In the genomic region with DNA sequence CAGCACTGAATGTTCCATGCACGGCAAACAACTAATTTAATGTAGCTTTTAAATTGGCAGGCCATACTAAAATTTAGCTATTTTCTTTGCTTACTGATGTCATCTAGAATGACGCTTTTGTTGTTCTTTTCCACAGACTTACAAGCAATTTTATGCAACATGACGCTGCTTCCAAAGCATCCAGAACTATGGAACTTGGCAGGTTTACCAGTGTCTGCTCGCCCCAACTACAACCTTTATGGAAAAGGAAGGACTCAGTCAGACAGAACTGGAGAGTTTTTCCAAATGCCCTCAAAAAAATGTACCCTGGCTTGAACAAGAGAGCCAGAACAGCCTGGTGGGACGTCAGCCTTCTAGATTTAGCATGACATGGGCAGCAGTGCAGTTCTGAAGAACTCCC, we compare ENCODE assay signal across 21 cellular contexts.
"Had no signal": no experiment of that assay in that cellular context is flagged by ENCODE, and none has a peak within 500 bp of the region (broad histone marks: within the 10 kb centered on the region; RNA-seq: fewer than 3 reads in every experiment).

No MANE protein-coding gene starts in this region.

- H3K4me1 ChIP-seq: body of pancreas had no signal

- H3K4me3 ChIP-seq: body of pancreas, dorsolateral prefrontal cortex, tibial artery had no signal

- H3K27me3 ChIP-seq: body of pancreas, tibial artery had no signal

- H3K36me3 ChIP-seq: tibial artery had no signal

- H3K27ac ChIP-seq: body of pancreas, dorsolateral prefrontal cortex, epithelial cell of prostate, tibial artery, VCaP had no signal

- ATAC-seq: body of pancreas had no signal

- H3K9me3 ChIP-seq: body of pancreas, tibial artery had no signal

- DNase-seq: activated CD4-positive, alpha-beta T cell treated with anti-CD3 and anti-CD28 coated beads, Interleukin-2, amount 50 U/mL, for 1 hour; activated CD4-positive, CD25-positive, alpha-beta regulatory T cell treated with anti-CD3 and anti-CD28 coated beads, Interleukin-2, amount 50 U/mL, for 72 hours; activated CD8-positive, alpha-beta memory T cell treated with anti-CD3 and anti-CD28 coated beads for 24 hours; activated CD8-positive, alpha-beta memory T cell treated with anti-CD3 and anti-CD28 coated beads, Interleukin-2, amount 50 U/mL, for 48 hours; activated effector memory CD4-positive, alpha-beta T cell treated with anti-CD3 and anti-CD28 coated beads, Interleukin-2, amount 50 U/mL, for 16 hours; activated naive CD4-positive, alpha-beta T cell treated with anti-CD3 and anti-CD28 coated beads, Interleukin-2, amount 50 U/mL, for 16 hours; activated T-cell treated with anti-CD3 and anti-CD28 coated beads, Interleukin-2, amount 50 U/mL, for 48 hours; body of pancreas; dorsolateral prefrontal cortex; hippocampal formation; islet precursor cell; nephron progenitor cell; occipital lobe; retina; stimulated activated CD4-positive, alpha-beta T cell treated with anti-CD3 and anti-CD28 coated beads, Interleukin-12 subunit alpha, Interleukin-12 subunit beta, amount 100 ng/mL, for 4 hours; stimulated activated CD4-positive, alpha-beta T cell treated with anti-CD3 and anti-CD28 coated beads, Interleukin-1b, Interleukin-23, amount 100 ng/mL, for 48 hours; stimulated activated naive CD4-positive, alpha-beta T cell treated with Interleukin-2 at 50 U/mL for 16 hours; T-helper 2 cell; tibial artery had no signal
